Comparison of ENCODE assay signal across 8 cellular contexts in the genomic region with DNA sequence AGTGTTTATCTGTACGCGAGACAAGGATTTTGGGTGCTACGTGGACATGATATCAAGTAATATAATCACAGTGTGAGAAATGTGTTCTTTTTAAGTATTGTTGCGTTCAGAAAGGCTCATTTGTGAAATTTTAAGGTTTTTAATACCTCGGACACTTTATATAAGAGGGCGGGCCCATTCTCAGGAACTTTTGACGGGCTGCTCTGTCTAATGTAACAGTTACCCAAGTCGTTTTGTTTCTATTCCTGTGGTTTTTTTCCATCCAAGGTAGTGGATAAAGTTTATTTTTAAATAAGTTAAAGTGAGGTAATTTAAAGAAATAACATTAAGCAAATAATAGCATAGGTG. TPM values are rescaled to one million over a fixed set of nuclear protein-coding genes. Genes with fewer than 3 reads are reported as not detected.
DNase-seq lines count a peak whose midpoint lies in the region; ATAC-seq and TF ChIP-seq lines count a peak whose summit lies in the region.

No MANE protein-coding gene starts in this region.

- peaks cover 25% of the 10 kb centered on the region for H3K36me3 Mint-ChIP-seq in activated T-helper 1 cell treated with anti-CD3 and anti-CD28 coated beads, Interleukin-12 subunit alpha, Interleukin-12 subunit beta, Interleukin-2, Interleukin-4 antibody, amounts not matched to agents 30 ng/mL and 10 ng/mL and 1 ng/mL, durations not matched to agents 14 hours and 24 hours and 36 hours (ENCODE audit: low read depth)
- peaks cover 51% of the 10 kb centered on the region for H3K36me3 Mint-ChIP-seq in stimulated activated effector memory CD8-positive, alpha-beta T cell treated with anti-CD3 and anti-CD28 coated beads, Interleukin-12 subunit alpha, Interleukin-12 subunit beta, amount 100 ng/mL, for 72 hours

- peak overlapping the region; percentile 96 for H3K27ac Mint-ChIP-seq in activated T-helper 1 cell treated with anti-CD3 and anti-CD28 coated beads, Interleukin-12 subunit alpha, Interleukin-12 subunit beta, Interleukin-2, Interleukin-4 antibody, amounts not matched to agents 30 ng/mL and 10 ng/mL and 1 ng/mL, durations not matched to agents 14 hours and 24 hours and 36 hours
- peak overlapping the region; percentile 95 for H3K27ac Mint-ChIP-seq in stimulated activated effector memory CD8-positive, alpha-beta T cell treated with anti-CD3 and anti-CD28 coated beads, Interleukin-12 subunit alpha, Interleukin-12 subunit beta, amount 100 ng/mL, for 72 hours

- no peaks in the 10 kb centered on the region for H3K4me1 ChIP-seq in iPS-15b (ENCODE audit: control insufficient read depth, insufficient read depth, low read length)

- no peak for TF ChIP-seq POLR2A in GM18505 (IDR thresholded peaks at IDR 0.05; ENCODE audit: borderline replicate concordance, extremely low read depth, insufficient read depth, insufficient read length)

- no peaks in the 10 kb centered on the region for H3K9me3 ChIP-seq in iPS-15b (ENCODE audit: control insufficient read depth, insufficient read depth, low read length)

- no peaks in the 10 kb centered on the region for H3K9me3 Mint-ChIP-seq in activated T-helper 1 cell treated with anti-CD3 and anti-CD28 coated beads, Interleukin-12 subunit alpha, Interleukin-12 subunit beta, Interleukin-2, Interleukin-4 antibody, amounts not matched to agents 30 ng/mL and 10 ng/mL and 1 ng/mL, durations not matched to agents 14 hours and 24 hours and 36 hours
- H3K9me3 Mint-ChIP-seq in stimulated activated effector memory CD8-positive, alpha-beta T cell treated with anti-CD3 and anti-CD28 coated beads, Interleukin-12 subunit alpha, Interleukin-12 subunit beta, amount 100 ng/mL, for 72 hours = no peaks in the 10 kb centered on the region

- intact Hi-C loops in activated T-helper 1 cell treated with anti-CD3 and anti-CD28 coated beads, Interleukin-12 subunit alpha, Interleukin-12 subunit beta, Interleukin-2, Interleukin-4 antibody, amounts not matched to agents 30 ng/mL and 10 ng/mL and 1 ng/mL, durations not matched to agents 14 hours and 24 hours and 36 hours (cut with micrococcal nuclease) = loop anchor here (1.0 to 10.0 kb wide), 9 partner anchors 17 to 1767 kb away; a partner anchor contains a TSS

- peaks cover 2% of the 10 kb centered on the region for H3K27me3 ChIP-seq in iPS-15b (ENCODE audit: control insufficient read depth, insufficient read depth, low read length)

- TF ChIP-seq CTCF in HFF-Myc (IDR thresholded peaks at IDR 0.05; ENCODE audit: low read depth, low read length, missing control alignments) = no peak

- H3K4me3 ChIP-seq in HFF-Myc (replicated peaks; ENCODE audit: low read depth, low read length) (peak overlapping the region; percentile 95), iPS-15b (ENCODE audit: low read depth, low read length) (peak overlapping the region; percentile 79)

- no peak for DNase-seq in HFF-Myc (ENCODE audit: extremely low read depth, low read depth)
- no peak for DNase-seq in activated T-helper 1 cell treated with anti-CD3 and anti-CD28 coated beads, Interleukin-12 subunit alpha, Interleukin-12 subunit beta, Interleukin-2, Interleukin-4 antibody, amounts not matched to agents 30 ng/mL and 10 ng/mL and 1 ng/mL, durations not matched to agents 14 hours and 24 hours and 36 hours (ENCODE audit: low spot score)
- no peak for DNase-seq in stimulated activated effector memory CD8-positive, alpha-beta T cell treated with anti-CD3 and anti-CD28 coated beads, Interleukin-12 subunit alpha, Interleukin-12 subunit beta, amount 100 ng/mL, for 72 hours (ENCODE audit: low spot score in 2 of 2)
- DNase-seq in NCI-H2029 (lab: John Stamatoyannopoulos, UW) = no peak

- H3K36me3 ChIP-seq in iPS-15b (ENCODE audit: control insufficient read depth, insufficient read depth, low read length) = peaks cover 4% of the 10 kb centered on the region

- H3K9ac ChIP-seq in iPS-15b (ENCODE audit: low read depth, low read length) = peak overlapping the region; percentile 86

- peaks cover 7% of the 10 kb centered on the region for H3K27me3 Mint-ChIP-seq in activated T-helper 1 cell treated with anti-CD3 and anti-CD28 coated beads, Interleukin-12 subunit alpha, Interleukin-12 subunit beta, Interleukin-2, Interleukin-4 antibody, amounts not matched to agents 30 ng/mL and 10 ng/mL and 1 ng/mL, durations not matched to agents 14 hours and 24 hours and 36 hours (ENCODE audit: insufficient read depth)

- no peak for ATAC-seq in stimulated activated effector memory CD8-positive, alpha-beta T cell treated with anti-CD3 and anti-CD28 coated beads, Interleukin-12 subunit alpha, Interleukin-12 subunit beta, amount 100 ng/mL, for 72 hours
- no peak for ATAC-seq in GM18505 (IDR thresholded peaks at IDR 0.05; ENCODE audit: unreplicated experiment)
- no peak for ATAC-seq in HG03045 (IDR thresholded peaks at IDR 0.05; ENCODE audit: unreplicated experiment)
- no peak for ATAC-seq in HG02852 (IDR thresholded peaks at IDR 0.05; ENCODE audit: unreplicated experiment)

- peak overlapping the region; percentile 97 for H3K4me3 Mint-ChIP-seq in activated T-helper 1 cell treated with anti-CD3 and anti-CD28 coated beads, Interleukin-12 subunit alpha, Interleukin-12 subunit beta, Interleukin-2, Interleukin-4 antibody, amounts not matched to agents 30 ng/mL and 10 ng/mL and 1 ng/mL, durations not matched to agents 14 hours and 24 hours and 36 hours
- peak overlapping the region; percentile 84 for H3K4me3 Mint-ChIP-seq in stimulated activated effector memory CD8-positive, alpha-beta T cell treated with anti-CD3 and anti-CD28 coated beads, Interleukin-12 subunit alpha, Interleukin-12 subunit beta, amount 100 ng/mL, for 72 hours

- H3K4me1 Mint-ChIP-seq in activated T-helper 1 cell treated with anti-CD3 and anti-CD28 coated beads, Interleukin-12 subunit alpha, Interleukin-12 subunit beta, Interleukin-2, Interleukin-4 antibody, amounts not matched to agents 30 ng/mL and 10 ng/mL and 1 ng/mL, durations not matched to agents 14 hours and 24 hours and 36 hours (ENCODE audit: low read depth) = peaks cover 30% of the 10 kb centered on the region
- H3K4me1 Mint-ChIP-seq in stimulated activated effector memory CD8-positive, alpha-beta T cell treated with anti-CD3 and anti-CD28 coated beads, Interleukin-12 subunit alpha, Interleukin-12 subunit beta, amount 100 ng/mL, for 72 hours = peaks cover 20% of the 10 kb centered on the region

RNA-seq across cellular contexts. Expression of a gene that starts 0.5 kb away (rescaled TPM):
- total RNA-seq in activated T-helper 1 cell treated with anti-CD3 and anti-CD28 coated beads, Interleukin-12 subunit alpha, Interleukin-12 subunit beta, Interleukin-2, Interleukin-4 antibody, amounts not matched to agents 30 ng/mL and 10 ng/mL and 1 ng/mL, durations not matched to agents 14 hours and 24 hours and 36 hours = 72.0 and 72.5 TPM in 2 replicates
